Comparison of ENCODE assay signal across 14 cellular contexts in genomic region chr2:20671736-20672080, GRCh38. TPM values are rescaled to one million over a fixed set of nuclear protein-coding genes. Genes with fewer than 3 reads are reported as not detected.
"Had no signal": no experiment of that assay in that cellular context is flagged by ENCODE, and none has a peak within 500 bp of the region (broad histone marks: within the 10 kb centered on the region; RNA-seq: fewer than 3 reads in every experiment).

No MANE protein-coding gene starts in this region.

- H3K36me3 ChIP-seq: left lung, upper lobe of left lung had no signal

- H3K4me3 ChIP-seq: hepatocyte, left lung, upper lobe of left lung had no signal

- H3K27ac ChIP-seq: hepatocyte, left lung, psoas muscle, upper lobe of left lung had no signal

- H3K4me3 Mint-ChIP-seq: stimulated activated naive CD8-positive, alpha-beta T cell treated with anti-CD3 and anti-CD28 coated beads, Interleukin-15, amount 100 ng/mL, for 72 hours had no signal

- H3K9me3 ChIP-seq: left lung, psoas muscle had no signal

- H3K79me2 ChIP-seq: hepatocyte had no signal

- ATAC-seq: activated CD4-positive, CD25-positive, alpha-beta regulatory T cell treated with anti-CD3 and anti-CD28 coated beads, Interleukin-2, amount 50 U/mL, for 24 hours; esophagus mucosa; left lung; naive thymus-derived CD8-positive, alpha-beta T cell; psoas muscle; stimulated activated naive CD8-positive, alpha-beta T cell treated with anti-CD3 and anti-CD28 coated beads, Interleukin-15, amount 100 ng/mL, for 72 hours had no signal

- DNase-seq: activated naive CD4-positive, alpha-beta T cell treated with anti-CD3 and anti-CD28 coated beads, Interleukin-2, amount 50 U/mL, for 16 hours; mammary epithelial cell; psoas muscle; stimulated activated naive CD8-positive, alpha-beta T cell treated with anti-CD3 and anti-CD28 coated beads, Interleukin-15, amount 100 ng/mL, for 72 hours had no signal

- FAIRE-seq: astrocyte, endometrium, keratinocyte had no signal

- H3K4me1 ChIP-seq: psoas muscle had no signal

- H3K27ac Mint-ChIP-seq: naive thymus-derived CD8-positive, alpha-beta T cell; stimulated activated naive CD8-positive, alpha-beta T cell treated with anti-CD3 and anti-CD28 coated beads, Interleukin-15, amount 100 ng/mL, for 72 hours had no signal

- H3K36me3 Mint-ChIP-seq: naive thymus-derived CD8-positive, alpha-beta T cell had no signal

- H3K9me3 Mint-ChIP-seq: naive thymus-derived CD8-positive, alpha-beta T cell; stimulated activated naive CD8-positive, alpha-beta T cell treated with anti-CD3 and anti-CD28 coated beads, Interleukin-15, amount 100 ng/mL, for 72 hours had no signal

RNA-seq across cellular contexts. Expression of gene GDF7, which starts 4.8 kb away (rescaled TPM):
- total RNA-seq: activated CD8-positive, alpha-beta memory T cell treated with anti-CD3 and anti-CD28 coated beads for 36 hours; naive thymus-derived CD8-positive, alpha-beta T cell had no signal
